In genomic region chr11:60801194-60801593, GRCh38 we compare ENCODE assay signal across 27 cellular contexts. TPM values are rescaled to one million over a fixed set of nuclear protein-coding genes. Genes with fewer than 3 reads are reported as not detected.
DNase-seq lines count a peak whose midpoint lies in the region; ATAC-seq and TF ChIP-seq lines count a peak whose summit lies in the region.
"Had no signal": no experiment of that assay in that cellular context is flagged by ENCODE, and none has a peak within 500 bp of the region (broad histone marks: within the 10 kb centered on the region; RNA-seq: fewer than 3 reads in every experiment).

No MANE protein-coding gene starts in this region.

- H3K36me3 Mint-ChIP-seq in chondrocyte (ENCODE audit: low read depth) (no peaks in the 10 kb centered on the region), HFFc6 (ENCODE audit: low read depth) (no peaks in the 10 kb centered on the region)
- H3K36me3 Mint-ChIP-seq: CD14-positive monocyte; CD4-positive, alpha-beta memory T cell; CD4-positive, CD25-positive, alpha-beta regulatory T cell; CD8-positive, alpha-beta memory T cell had no signal

- H3K4me1 Mint-ChIP-seq in chondrocyte (ENCODE audit: low read depth) (no peaks in the 10 kb centered on the region), HFFc6 (ENCODE audit: low read depth) (no peaks in the 10 kb centered on the region)
- H3K4me1 Mint-ChIP-seq: CD14-positive monocyte; CD4-positive, alpha-beta memory T cell; CD4-positive, CD25-positive, alpha-beta regulatory T cell; CD8-positive, alpha-beta memory T cell had no signal

- no peak overlapping the region for H3K4me3 Mint-ChIP-seq in chondrocyte (ENCODE audit: unreplicated experiment)
- H3K4me3 Mint-ChIP-seq in HFFc6, result no peak overlapping the region
- H3K4me3 Mint-ChIP-seq: CD14-positive monocyte; CD4-positive, alpha-beta memory T cell; CD4-positive, CD25-positive, alpha-beta regulatory T cell; CD8-positive, alpha-beta memory T cell had no signal

- no peaks in the 10 kb centered on the region for H4K20me1 ChIP-seq in osteoblast (ENCODE audit: insufficient read depth, low read length)
- H4K20me1 ChIP-seq: BLaER1 had no signal

- H3K9me3 ChIP-seq in osteoblast (ENCODE audit: low read depth, low read length), result no peaks in the 10 kb centered on the region
- H3K9me3 ChIP-seq: BE2C, BLaER1 had no signal

- no peak overlapping the region for H2AFZ ChIP-seq in osteoblast (ENCODE audit: low read length)

- peaks cover 12% of the 10 kb centered on the region for H3K27me3 ChIP-seq in osteoblast (ENCODE audit: insufficient read depth, low read length)
- H3K27me3 ChIP-seq: BE2C, BLaER1 had no signal

- H3K4me3 ChIP-seq in osteoblast (ENCODE audit: insufficient read depth, low read length), result no peak overlapping the region
- no peak overlapping the region for H3K4me3 ChIP-seq in coronary artery
- H3K4me3 ChIP-seq: BLaER1, GM12878 had no signal

- H3K27ac Mint-ChIP-seq in chondrocyte (ENCODE audit: unreplicated experiment), result no peak overlapping the region
- H3K27ac Mint-ChIP-seq in HFFc6, result no peak overlapping the region
- H3K27ac Mint-ChIP-seq: CD4-positive, alpha-beta memory T cell; CD4-positive, CD25-positive, alpha-beta regulatory T cell; CD8-positive, alpha-beta memory T cell had no signal

- H3K27me3 Mint-ChIP-seq in chondrocyte (ENCODE audit: low read depth) (peaks cover 33% of the 10 kb centered on the region), HFFc6 (ENCODE audit: insufficient read depth) (peaks cover 38% of the 10 kb centered on the region)

- no peaks in the 10 kb centered on the region for H3K36me3 ChIP-seq in osteoblast (ENCODE audit: insufficient read depth, low read length)
- H3K36me3 ChIP-seq: BE2C, BLaER1 had no signal

- TF ChIP-seq CTCF in chondrocyte (IDR thresholded peaks at IDR 0.05) (no peak), osteoblast (IDR thresholded peaks at IDR 0.05; ENCODE audit: extremely low read depth, low read depth, low read length) (no peak), HFFc6 (IDR thresholded peaks at IDR 0.05) (no peak), coronary artery (IDR thresholded peaks at IDR 0.05) (no peak)

- H3K79me2 ChIP-seq in osteoblast (ENCODE audit: insufficient read depth, low read length), result no peaks in the 10 kb centered on the region

- no peak overlapping the region for H3K4me2 ChIP-seq in osteoblast (ENCODE audit: insufficient read depth, low read length)
- H3K4me2 ChIP-seq: BLaER1 had no signal

- DNase-seq in left ventricle myocardium superior (peak; percentile 13), left cardiac atrium (no peak), chondrocyte (ENCODE audit: low spot score) (peak; percentile 54), osteoblast (ENCODE audit: insufficient read length, low spot score, missing footprints) (peak; percentile 21), HFFc6 (no peak), coronary artery (ENCODE audit: low spot score) (no peak)
- DNase-seq: 8988T; ACHN; BE2C; C1 segment of cervical spinal cord; CD4-positive, alpha-beta memory T cell; CD4-positive, CD25-positive, alpha-beta regulatory T cell; CD8-positive, alpha-beta memory T cell; COR-L47; DMS 273 treated with DMSO at 0.1 percent for 48 hours; DMS153; DMS79; DND-41; EL; GDM1 had no signal

- no peak overlapping the region for H3K27ac ChIP-seq in osteoblast (ENCODE audit: low read depth, low read length)
- H3K27ac ChIP-seq in coronary artery, result no peak overlapping the region
- H3K27ac ChIP-seq: BLaER1 had no signal

- no peaks in the 10 kb centered on the region for H3K4me1 ChIP-seq in osteoblast (ENCODE audit: insufficient read depth, low read length)
- H3K4me1 ChIP-seq: BE2C had no signal

- ATAC-seq in left ventricle myocardium superior (no peak), left cardiac atrium (no peak), HG03045 (IDR thresholded peaks at IDR 0.05; ENCODE audit: unreplicated experiment) (no peak)
- ATAC-seq: GM12878 had no signal

- H3K9me3 Mint-ChIP-seq in chondrocyte (ENCODE audit: low read depth) (no peaks in the 10 kb centered on the region), HFFc6 (no peaks in the 10 kb centered on the region)
- H3K9me3 Mint-ChIP-seq: CD14-positive monocyte; CD4-positive, alpha-beta memory T cell; CD4-positive, CD25-positive, alpha-beta regulatory T cell; CD8-positive, alpha-beta memory T cell had no signal

- intact Hi-C loops in left ventricle myocardium superior (cut with micrococcal nuclease), result no loop called here
- intact Hi-C loops in left cardiac atrium (cut with DNase I), result no loop called here

RNA-seq across cellular contexts. Expression of gene MS4A10, which starts 16.1 kb away (rescaled TPM):
- not detected for total RNA-seq in left ventricle myocardium superior
- total RNA-seq in left cardiac atrium, result not detected
- not detected in 3 replicates for total RNA-seq in chondrocyte
- not detected in 2 replicates for total RNA-seq in osteoblast
- total RNA-seq in HFFc6 (2021; fragmentation: NEBNext Ultra II Directional; extraction: Animal tissue kit (Norgen Biotek cat#: 25700)), result not detected
- total RNA-seq: A673; CD4-positive, alpha-beta memory T cell; CD4-positive, CD25-positive, alpha-beta regulatory T cell; CD8-positive, alpha-beta memory T cell; Daoy; G401; GM12878 had no signal

RNA-seq across cellular contexts. Expression of gene CCDC86, which starts 40.7 kb away (rescaled TPM):
- total RNA-seq in left ventricle myocardium superior (9.7 TPM), left cardiac atrium (10 to 100 TPM in 1 of 2 donors, 1 to 10 TPM in 1; 8.7 to 19.2 TPM), chondrocyte (16.6 to 18.6 TPM (median 17.7 TPM) in 3 replicates), osteoblast (6.2 and 7.4 TPM in 2 replicates)
- 10 to 100 TPM; 45.4 to 66.3 (median 54.4) TPM for total RNA-seq in HFFc6 (2021; fragmentation: NEBNext Ultra II Directional; extraction: Animal tissue kit (Norgen Biotek cat#: 25700))

RNA-seq across cellular contexts. Expression of gene MS4A15, which starts 44.5 kb away (rescaled TPM):
- total RNA-seq in left ventricle myocardium superior (not detected), left cardiac atrium (not detected), chondrocyte (not detected in 3 replicates), osteoblast (not detected in 2 replicates)
- not detected for total RNA-seq in HFFc6 (2021; fragmentation: NEBNext Ultra II Directional; extraction: Animal tissue kit (Norgen Biotek cat#: 25700))
- total RNA-seq: A673; CD4-positive, alpha-beta memory T cell; CD4-positive, CD25-positive, alpha-beta regulatory T cell; CD8-positive, alpha-beta memory T cell; Daoy; G401 had no signal

RNA-seq across cellular contexts. Expression of gene PTGDR2, which starts 54.6 kb away (rescaled TPM):
- total RNA-seq in left ventricle myocardium superior (3.1 TPM), left cardiac atrium (under 1 TPM in 1 of 2 donors, not detected in 1; 0.27 TPM), chondrocyte (0.12 TPM in 1 of 3 replicates, not detected in the others), osteoblast (not detected in 2 replicates)
- total RNA-seq in HFFc6 (2021; fragmentation: NEBNext Ultra II Directional; extraction: Animal tissue kit (Norgen Biotek cat#: 25700)), result not detected
- total RNA-seq: G401 had no signal

Comparison
In these comparisons a context has a peak if more than half of its experiments do, and no peak if none do; other contexts are left out.
1. DNase-seq: peak in left ventricle myocardium superior (single experiment), chondrocyte (single experiment) and osteoblast (single experiment); none in left cardiac atrium (single experiment), HFFc6 (single experiment) and coronary artery (single experiment).